In genomic region chr1:116532698-116533424, GRCh38 we compare ENCODE assay signal across 14 cellular contexts.
"Had no signal": no experiment of that assay in that cellular context is flagged by ENCODE, and none has a peak within 500 bp of the region (broad histone marks: within the 10 kb centered on the region; RNA-seq: fewer than 3 reads in every experiment).

No MANE protein-coding gene starts in this region.

- H3K4me3 ChIP-seq: colonic mucosa, prostate gland, right atrium auricular region, stomach had no signal

- H3K27me3 ChIP-seq: colonic mucosa, foreskin keratinocyte, right atrium auricular region, stomach had no signal

- H3K36me3 ChIP-seq: colonic mucosa, prostate gland had no signal

- H3K27ac ChIP-seq: colonic mucosa, foreskin keratinocyte, prostate gland, right atrium auricular region, stomach had no signal

- ATAC-seq: foreskin keratinocyte, left lobe of liver had no signal

- H3K4me1 ChIP-seq: colonic mucosa, prostate gland, right atrium auricular region, stomach had no signal

- DNase-seq: activated CD4-positive, alpha-beta T cell treated with anti-CD3 and anti-CD28 coated beads for 1 hour; activated naive CD4-positive, alpha-beta T cell; central memory CD4-positive, alpha-beta T cell; colonic mucosa; foreskin keratinocyte; hippocampal formation; stimulated activated CD4-positive, alpha-beta T cell treated with anti-CD3 and anti-CD28 coated beads, Interleukin-2, amount 100 ng/mL, for 24 hours; stomach; trophoblast cell had no signal

- H3K4me3 Mint-ChIP-seq: brain, mesothelial cell of epicardium had no signal

- H3K27me3 Mint-ChIP-seq: brain had no signal

- H3K4me1 Mint-ChIP-seq: brain, mesothelial cell of epicardium had no signal

- H3K9me3 ChIP-seq: colonic mucosa, prostate gland, right atrium auricular region, stomach had no signal

- H3K27ac Mint-ChIP-seq: brain, mesothelial cell of epicardium had no signal
